ENCODE assay signal across 15 cellular contexts in genomic region chr22:31604137-31604705, GRCh38. TPM values are rescaled to one million over a fixed set of nuclear protein-coding genes. Genes with fewer than 3 reads are reported as not detected.
DNase-seq lines count a peak whose midpoint lies in the region; ATAC-seq lines count a peak whose summit lies in the region.
"Had no signal": no experiment of that assay in that cellular context is flagged by ENCODE, and none has a peak within 500 bp of the region (broad histone marks: within the 10 kb centered on the region; RNA-seq: fewer than 3 reads in every experiment).

No MANE protein-coding gene starts in this region.

- H3K4me2 ChIP-seq in neuronal stem cell (ENCODE audit: insufficient read depth, low read length, poor library complexity, severe bottlenecking) = no peak overlapping the region
- H3K4me2 ChIP-seq: A549, GM23338 had no signal

- POLR2A ChIA-PET in activated CD4-positive, alpha-beta T cell treated with anti-CD3 and anti-CD28 coated beads, Interleukin-2, amount 10 ng/mL, durations not matched to agents 7 days and 5 days (lab: Charles Lee) = no interaction called here

- H3K4me3 ChIP-seq in neuronal stem cell (ENCODE audit: low read length in 2 of 2) = no peak overlapping the region
- H3K4me3 ChIP-seq: A549, GM23338 had no signal

- no peak overlapping the region for H2BK12ac ChIP-seq in neuronal stem cell (ENCODE audit: low read length)

- intact Hi-C loops in left cardiac atrium (cut with DNase I) = no loop called here

- H2BK15ac ChIP-seq in neuronal stem cell (ENCODE audit: low read length) = no peak overlapping the region

- no peak overlapping the region for H2AFZ ChIP-seq in neuronal stem cell (ENCODE audit: low read length)
- H2AFZ ChIP-seq: GM23338 had no signal

- no peaks in the 10 kb centered on the region for H3K9me3 Mint-ChIP-seq in activated CD4-positive, alpha-beta T cell treated with anti-CD3 and anti-CD28 coated beads, Interleukin-2, amount 10 ng/mL, durations not matched to agents 7 days and 5 days
- H3K9me3 Mint-ChIP-seq: CD4-positive, CD25-positive, alpha-beta regulatory T cell; GM23338 had no signal

- peak overlapping the region; percentile 57 for H3K27ac Mint-ChIP-seq in activated CD4-positive, alpha-beta T cell treated with anti-CD3 and anti-CD28 coated beads, Interleukin-2, amount 10 ng/mL, durations not matched to agents 7 days and 5 days
- H3K27ac Mint-ChIP-seq: GM23338 had no signal

- H3K4me3 Mint-ChIP-seq in activated CD4-positive, alpha-beta T cell treated with anti-CD3 and anti-CD28 coated beads, Interleukin-2, amount 10 ng/mL, durations not matched to agents 7 days and 5 days = no peak overlapping the region
- H3K4me3 Mint-ChIP-seq: CD4-positive, CD25-positive, alpha-beta regulatory T cell; GM23338 had no signal

- H3K18ac ChIP-seq in neuronal stem cell (ENCODE audit: low read length) = no peak overlapping the region

- peaks cover 4 to 51% of the 10 kb centered on the region in 2 donors for H3K36me3 ChIP-seq in neuronal stem cell (replicated peaks in 1 of 2; ENCODE audit: control insufficient read depth in 2 of 2, insufficient read depth in 2 of 2, low read length in 2 of 2)

- no peak overlapping the region for H3K23ac ChIP-seq in neuronal stem cell (ENCODE audit: low read depth, low read length, poor library complexity)

- no peaks in the 10 kb centered on the region for H3K9me3 ChIP-seq in neuronal stem cell (replicated peaks in 1 of 2; ENCODE audit: control insufficient read depth in 2 of 2, insufficient read depth in 1 of 2, low read depth in 1 of 2, low read length in 2 of 2)
- H3K9me3 ChIP-seq: A549 had no signal

- H3K9ac ChIP-seq in neuronal stem cell (ENCODE audit: low read depth, low read length, poor library complexity) = no peak overlapping the region

- H3K79me1 ChIP-seq in neuronal stem cell (ENCODE audit: low read depth, low read length) = no peaks in the 10 kb centered on the region

- H3K27ac ChIP-seq in caudate nucleus (ENCODE audit: low read depth, low read length) (peak overlapping the region; percentile 88), neuronal stem cell (replicated peaks; ENCODE audit: low read length) (no peak overlapping the region)
- H3K27ac ChIP-seq: A549 had no signal

- no peak overlapping the region for H2BK120ac ChIP-seq in neuronal stem cell (ENCODE audit: low read depth, low read length)

- H2AK5ac ChIP-seq in neuronal stem cell (ENCODE audit: low read depth, low read length) = no peak overlapping the region

- CTCF ChIA-PET in activated CD4-positive, alpha-beta T cell treated with anti-CD3 and anti-CD28 coated beads, Interleukin-2, amount 10 ng/mL, durations not matched to agents 7 days and 5 days (lab: Charles Lee) = interaction anchor here (0.9 kb wide), 1 partner anchor 26 kb away, joined by 3 read pairs; no protein-coding TSS in a partner anchor

- no peak for DNase-seq in activated CD4-positive, alpha-beta T cell treated with anti-CD3 and anti-CD28 coated beads, Interleukin-2, amount 10 ng/mL, durations not matched to agents 7 days and 5 days
- no peak for DNase-seq in activated CD4-positive, alpha-beta T cell treated with anti-CD3 and anti-CD28 coated beads for 4 hours
- DNase-seq in COLO668 (lab: John Stamatoyannopoulos, UW; ENCODE audit: unreplicated experiment) (peak; percentile 31), caudate nucleus (lab: John Stamatoyannopoulos, UW) (peak in 2 of 61 donors; percentile 28 to 42), neuronal stem cell (ENCODE audit: low spot score) (no peak), AG08395 (ENCODE audit: low spot score) (no peak), left cardiac atrium (no peak), NCI-H345 treated with DMSO at 0.1 percent for 48 hours (lab: John Stamatoyannopoulos, UW; ENCODE audit: unreplicated experiment) (no peak)
- DNase-seq: AML-193; CD4-positive, CD25-positive, alpha-beta regulatory T cell; NCI-H1436; NCI-H2227 treated with DMSO at 0.1 percent for 48 hours; NCI-H526 treated with DMSO at 0.1 percent for 48 hours had no signal

- H3K4me1 Mint-ChIP-seq in activated CD4-positive, alpha-beta T cell treated with anti-CD3 and anti-CD28 coated beads, Interleukin-2, amount 10 ng/mL, durations not matched to agents 7 days and 5 days = no peaks in the 10 kb centered on the region
- H3K4me1 Mint-ChIP-seq: GM23338 had no signal

- H4K8ac ChIP-seq in neuronal stem cell (ENCODE audit: low read depth, low read length) = no peak overlapping the region

- H3K27me3 ChIP-seq in neuronal stem cell (ENCODE audit: control insufficient read depth in 3 of 3, insufficient read depth in 3 of 3, low read depth in 1 of 3, low read length in 3 of 3) = no peaks in the 10 kb centered on the region

- no peaks in the 10 kb centered on the region for H3K27me3 Mint-ChIP-seq in activated CD4-positive, alpha-beta T cell treated with anti-CD3 and anti-CD28 coated beads, Interleukin-2, amount 10 ng/mL, durations not matched to agents 7 days and 5 days
- H3K27me3 Mint-ChIP-seq: CD4-positive, CD25-positive, alpha-beta regulatory T cell had no signal

- H3K14ac ChIP-seq in neuronal stem cell (ENCODE audit: low read length) = peak overlapping the region; percentile 77

- H3K36me3 Mint-ChIP-seq in activated CD4-positive, alpha-beta T cell treated with anti-CD3 and anti-CD28 coated beads, Interleukin-2, amount 10 ng/mL, durations not matched to agents 7 days and 5 days (ENCODE audit: low read depth) = peaks cover 23% of the 10 kb centered on the region

- no peak overlapping the region for H4K91ac ChIP-seq in neuronal stem cell (ENCODE audit: low read depth, low read length, poor library complexity)

- peaks cover 0 to 2% of the 10 kb centered on the region in 2 donors for H3K4me1 ChIP-seq in neuronal stem cell (ENCODE audit: control insufficient read depth in 2 of 2, insufficient read depth in 1 of 2, low read depth in 1 of 2, low read length in 2 of 2)

- no peak overlapping the region for H3K4ac ChIP-seq in neuronal stem cell (ENCODE audit: low read length)

- no CpG with 5 or more reads among the region's 14 CpGs for WGBS in neuronal stem cell (ENCODE audit: extremely low coverage in 2 of 2, insufficient read length in 2 of 2, insufficient replicate concordance in 1 of 2), 2 donors

- no peak overlapping the region for H2BK5ac ChIP-seq in neuronal stem cell (ENCODE audit: low read length)

- ATAC-seq in left cardiac atrium = no peak
- ATAC-seq: A549 had no signal

RNA-seq across cellular contexts. Expression of gene PISD, which starts 57.8 kb away (rescaled TPM):
- 10 to 100 TPM; 19.4 to 19.6 TPM for total RNA-seq in activated CD4-positive, alpha-beta T cell treated with anti-CD3 and anti-CD28 coated beads, Interleukin-2, amount 10 ng/mL, durations not matched to agents 7 days and 5 days
- 18.6 TPM for polyA plus RNA-seq in neuronal stem cell (2013, experiment 1 of 2)
- 18.6 TPM for polyA plus RNA-seq in neuronal stem cell (2013, experiment 2 of 2)
- 10 to 100 TPM; 25.2 to 40.8 TPM for total RNA-seq in left cardiac atrium
